ENCODE assay signal across 8 cellular contexts in genomic region chr5:96663608-96664007, GRCh38. TPM values are rescaled to one million over a fixed set of nuclear protein-coding genes. Genes with fewer than 3 reads are reported as not detected.
DNase-seq lines count a peak whose midpoint lies in the region; ATAC-seq and TF ChIP-seq lines count a peak whose summit lies in the region.

No MANE protein-coding gene starts in this region.

- ATAC-seq in lower lobe of right lung, result no peak
- no peak for ATAC-seq in HG02571 (IDR thresholded peaks at IDR 0.05; ENCODE audit: unreplicated experiment)
- ATAC-seq in GM19455 (IDR thresholded peaks at IDR 0.05; ENCODE audit: unreplicated experiment), result no peak
- ATAC-seq in GM19463 (IDR thresholded peaks at IDR 0.05; ENCODE audit: unreplicated experiment), result no peak

- H3K36me3 Mint-ChIP-seq in activated naive CD4-positive, alpha-beta T cell treated with anti-CD3 and anti-CD28 coated beads for 36 hours (ENCODE audit: low read depth), result no peaks in the 10 kb centered on the region
- H3K36me3 Mint-ChIP-seq in brain, result no peaks in the 10 kb centered on the region

- WGBS in tibial nerve, 2 donors, result 44 to 45% methylated on average over 6 of the region's 6 CpGs

- H3K9me3 ChIP-seq in lower lobe of right lung, result no peaks in the 10 kb centered on the region
- no peaks in the 10 kb centered on the region for H3K9me3 ChIP-seq in tibial nerve

- intact Hi-C loops in activated naive CD4-positive, alpha-beta T cell treated with anti-CD3 and anti-CD28 coated beads for 36 hours (cut with micrococcal nuclease), result loop anchor here (1.0 to 5.0 kb wide), 12 partner anchors 24 to 1109 kb away; partner anchors contain the start of genes ARSK, GLRX, RFESD and SKIC3
- intact Hi-C loops in lower lobe of right lung (cut with DNase I), result no loop called here

- H3K4me1 ChIP-seq in lower lobe of right lung, result peaks cover 37% of the 10 kb centered on the region
- peaks cover 0 to 49% (median 7%) of the 10 kb centered on the region in 4 donors for H3K4me1 ChIP-seq in tibial nerve

- no peak for DNase-seq in activated naive CD4-positive, alpha-beta T cell treated with anti-CD3 and anti-CD28 coated beads for 36 hours
- no peak for DNase-seq in activated naive CD4-positive, alpha-beta T cell (lab: John Stamatoyannopoulos, UW)
- no peak for DNase-seq in lower lobe of right lung
- DNase-seq in tibial nerve (ENCODE audit: low spot score in 2 of 2), result no peak

- TF ChIP-seq POLR2A in tibial nerve (IDR thresholded peaks at IDR 0.05), result no peak

- H3K27ac ChIP-seq in lower lobe of right lung (peak overlapping the region; percentile 99), tibial nerve (peak overlapping the region; percentile 97 to 100 (median 99))

- peaks cover 22% of the 10 kb centered on the region for H3K4me1 Mint-ChIP-seq in activated naive CD4-positive, alpha-beta T cell treated with anti-CD3 and anti-CD28 coated beads for 36 hours (ENCODE audit: low read depth)
- peaks cover 21% of the 10 kb centered on the region for H3K4me1 Mint-ChIP-seq in brain

- CTCF ChIA-PET in activated naive CD4-positive, alpha-beta T cell treated with anti-CD3 and anti-CD28 coated beads for 36 hours (lab: Charles Lee), result interaction anchor here (0.8 to 1.3 kb wide), 3 partner anchors 9 to 65 kb away, joined by 3 to 4 read pairs (median 4); no protein-coding TSS in a partner anchor

- H3K27me3 ChIP-seq in lower lobe of right lung (ENCODE audit: low read depth) (no peaks in the 10 kb centered on the region), tibial nerve (no peaks in the 10 kb centered on the region)

- TF ChIP-seq CTCF in brain (conservative IDR thresholded peaks at IDR 0.05) (no peak), lower lobe of right lung (IDR thresholded peaks at IDR 0.05) (no peak), tibial nerve (IDR thresholded peaks at IDR 0.05) (no peak)

- H3K4me3 ChIP-seq in lower lobe of right lung, result peak overlapping the region; percentile 91
- H3K4me3 ChIP-seq in tibial nerve, result peak overlapping the region; percentile 87 to 99 (median 92)

- peak overlapping the region; percentile 96 for H3K4me3 Mint-ChIP-seq in activated naive CD4-positive, alpha-beta T cell treated with anti-CD3 and anti-CD28 coated beads for 36 hours
- peak overlapping the region; percentile 98 to 99 (median 98) for H3K4me3 Mint-ChIP-seq in brain

- no peaks in the 10 kb centered on the region for H3K36me3 ChIP-seq in lower lobe of right lung
- no peaks in the 10 kb centered on the region for H3K36me3 ChIP-seq in tibial nerve

- H3K27me3 Mint-ChIP-seq in activated naive CD4-positive, alpha-beta T cell treated with anti-CD3 and anti-CD28 coated beads for 36 hours (ENCODE audit: low read depth), result no peaks in the 10 kb centered on the region
- peaks cover 19% of the 10 kb centered on the region for H3K27me3 Mint-ChIP-seq in brain

- no peak overlapping the region for H3K27ac Mint-ChIP-seq in activated naive CD4-positive, alpha-beta T cell treated with anti-CD3 and anti-CD28 coated beads for 36 hours
- H3K27ac Mint-ChIP-seq in brain, result peak overlapping the region in 4 of 5 experiments; percentile 46 to 88 (median 72)

- TF ChIP-seq EP300 in tibial nerve (IDR thresholded peaks at IDR 0.05), result no peak

- no peaks in the 10 kb centered on the region for H3K9me3 Mint-ChIP-seq in activated naive CD4-positive, alpha-beta T cell treated with anti-CD3 and anti-CD28 coated beads for 36 hours
- peaks cover 0 to 3% (median 0%) of the 10 kb centered on the region in 5 experiments for H3K9me3 Mint-ChIP-seq in brain

RNA-seq across cellular contexts. Expression of gene CAST, which starts 1.4 kb away (rescaled TPM):
- total RNA-seq in activated naive CD4-positive, alpha-beta T cell treated with anti-CD3 and anti-CD28 coated beads for 36 hours, result 100 to 1,000 TPM; 118 to 122 TPM
- 18.9 TPM for polyA plus RNA-seq in brain (ENCODE audit: insufficient read depth, low read depth, low replicate concordance)
- total RNA-seq in lower lobe of right lung (272 TPM), tibial nerve (100 to 1,000 TPM; 247 to 316 (median 259) TPM)
